ENCODE assay signal across 15 cellular contexts in genomic region chr21:43618940-43619339, GRCh38. TPM values are rescaled to one million over a fixed set of nuclear protein-coding genes. Genes with fewer than 3 reads are reported as not detected.
A peak's percentile ranks its signal among the peaks of the same experiment; 100 is the strongest.
DNase-seq lines count a peak whose midpoint lies in the region; ATAC-seq, FAIRE-seq and TF ChIP-seq lines count a peak whose summit lies in the region.
"Had no signal": no experiment of that assay in that cellular context is flagged by ENCODE, and none has a peak within 500 bp of the region (broad histone marks: within the 10 kb centered on the region; RNA-seq: fewer than 3 reads in every experiment).

No MANE protein-coding gene starts in this region.

- no peak for TF ChIP-seq RAD21 in A549 (conservative IDR thresholded peaks at IDR 0.05 in 1 of 2, IDR thresholded peaks at IDR 0.05 in 1 of 2)

- no peaks in the 10 kb centered on the region for H4K20me1 ChIP-seq in hepatocyte (ENCODE audit: insufficient read depth, poor library complexity, severe bottlenecking)
- H4K20me1 ChIP-seq: BLaER1 treated with 17β-estradiol and CSF1 and Interleukin-3, amounts not matched to agents 10 nM and 100 nM had no signal

- 81% methylated on average over 4 of the region's 4 CpGs for WGBS in A549 (ENCODE audit: missing lambda C conversion rate)
- 72% methylated on average over 4 of the region's 4 CpGs for WGBS in hepatocyte (ENCODE audit: low lambda C conversion rate, missing lambda C conversion rate)

- no peaks in the 10 kb centered on the region for H3K9me2 ChIP-seq in hepatocyte (replicated peaks; ENCODE audit: insufficient read depth)

- no peak for FAIRE-seq in A549 (lab: Jason Lieb, UNC)

- CTCF ChIA-PET in A549 (lab: Yijun Ruan, JAX) = interaction anchor here (1.4 kb wide), 1 partner anchor 12 kb away, joined by 4 read pairs; no protein-coding TSS in a partner anchor

- H3K9me3 ChIP-seq in A549 (peaks cover 26% of the 10 kb centered on the region), hepatocyte (ENCODE audit: low read depth) (peaks cover 13% of the 10 kb centered on the region), mucosa of rectum (ENCODE audit: control insufficient read depth in 2 of 2, low read length in 2 of 2) (peaks cover 4 to 8% of the 10 kb centered on the region in 2 donors)

- DNase-seq in A549 (ENCODE audit: low read depth in 1 of 2, low spot score in 1 of 2) = no peak
- peak; percentile 64 for DNase-seq in amniotic epithelial cell (ENCODE audit: low read depth)
- peak; percentile 51 for DNase-seq in hepatocyte (ENCODE audit: low spot score)
- no peak for DNase-seq in midbrain (lab: John Stamatoyannopoulos, UW)
- DNase-seq: AML-193; CD4-positive, CD25-positive, alpha-beta regulatory T cell; DMS53; HCEC 1CT; HFFc6 had no signal

- no peak for TF ChIP-seq CTCF in A549 (IDR thresholded peaks at IDR 0.05)
- no peak for TF ChIP-seq CTCF in hepatocyte (IDR thresholded peaks at IDR 0.05; ENCODE audit: poor library complexity)

- no peak overlapping the region for H3K4me3 ChIP-seq in A549
- H3K4me3 ChIP-seq in hepatocyte = no peak overlapping the region
- H3K4me3 ChIP-seq in mucosa of rectum (ENCODE audit: low read length in 2 of 2) = peak overlapping the region in 1 of 2 donors; percentile 51
- H3K4me3 ChIP-seq: BLaER1 treated with 17β-estradiol and CSF1 and Interleukin-3, amounts not matched to agents 10 nM and 100 nM had no signal

- H3K27ac ChIP-seq in A549 (peak overlapping the region; percentile 47 to 74; a peak in 4 of 6 replicates), hepatocyte (peak overlapping the region; percentile 90), mucosa of rectum (ENCODE audit: low read depth in 2 of 2, low read length in 2 of 2) (peak overlapping the region; percentile 85 to 88)
- H3K27ac ChIP-seq: 22Rv1; BLaER1 treated with 17β-estradiol and CSF1 and Interleukin-3, amounts not matched to agents 10 nM and 100 nM had no signal

- H3K9ac ChIP-seq in mucosa of rectum (ENCODE audit: low read depth in 1 of 2, low read length in 2 of 2) = peak overlapping the region in 1 of 2 donors; percentile 30
- H3K9ac ChIP-seq: BLaER1 treated with 17β-estradiol and CSF1 and Interleukin-3, amounts not matched to agents 10 nM and 100 nM had no signal

- H2AFZ ChIP-seq in hepatocyte = no peak overlapping the region

- H3K79me2 ChIP-seq in hepatocyte = no peaks in the 10 kb centered on the region

- TF ChIP-seq POLR2A in A549 (IDR thresholded peaks at IDR 0.05; ENCODE audit: low read length) = no peak

- POLR2A ChIA-PET in A549 (lab: Yijun Ruan, JAX) = no interaction called here

- H3K4me2 ChIP-seq in A549 = no peak overlapping the region
- no peak overlapping the region for H3K4me2 ChIP-seq in hepatocyte
- H3K4me2 ChIP-seq: BLaER1 treated with 17β-estradiol and CSF1 and Interleukin-3, amounts not matched to agents 10 nM and 100 nM had no signal

- ATAC-seq in A549 = no peak
- ATAC-seq in HG03039 (IDR thresholded peaks at IDR 0.05; ENCODE audit: unreplicated experiment) = no peak
- ATAC-seq in HG02759 (IDR thresholded peaks at IDR 0.05; ENCODE audit: unreplicated experiment) = no peak
- no peak for ATAC-seq in HG03097 (IDR thresholded peaks at IDR 0.05; ENCODE audit: low FRiP score, unreplicated experiment)

- H3K36me3 ChIP-seq in hepatocyte (replicated peaks; ENCODE audit: insufficient read depth, low read depth) (peaks cover 4% of the 10 kb centered on the region), mucosa of rectum (ENCODE audit: control insufficient read depth in 2 of 2, insufficient read depth in 2 of 2, low read length in 2 of 2) (no peaks in the 10 kb centered on the region)

- no peaks in the 10 kb centered on the region for H3K27me3 ChIP-seq in hepatocyte
- H3K27me3 ChIP-seq in mucosa of rectum (ENCODE audit: control insufficient read depth in 2 of 2, insufficient read depth in 2 of 2, low read length in 2 of 2) = no peaks in the 10 kb centered on the region
- H3K27me3 ChIP-seq: BLaER1 treated with 17β-estradiol and CSF1 and Interleukin-3, amounts not matched to agents 10 nM and 100 nM had no signal

- H3K4me1 ChIP-seq in A549 (no peaks in the 10 kb centered on the region), hepatocyte (ENCODE audit: insufficient read depth) (peaks cover 6% of the 10 kb centered on the region), mucosa of rectum (ENCODE audit: control insufficient read depth in 2 of 2, insufficient read depth in 2 of 2, low read length in 2 of 2) (peaks cover 2 to 3% of the 10 kb centered on the region in 2 donors)

- TF ChIP-seq EP300 in A549 (IDR thresholded peaks at IDR 0.05) = no peak

TF ChIP-seq in A549, 52 proteins besides CTCF, POLR2A, EP300 and RAD21:
- no peak for TF ChIP-seq ZNF302 (CRISPR knock-in tag; IDR thresholded peaks at IDR 0.05)
- no peak for TF ChIP-seq TP53 (CRISPR knock-in tag; IDR thresholded peaks at IDR 0.05)
- no peak for TF ChIP-seq HOXB5 (CRISPR knock-in tag; IDR thresholded peaks at IDR 0.05)
- TF ChIP-seq HEYL (CRISPR knock-in tag; IDR thresholded peaks at IDR 0.05) = no peak
- no peak for TF ChIP-seq ESRRA (IDR thresholded peaks at IDR 0.05; ENCODE audit: borderline replicate concordance, low read length)
- TF ChIP-seq CBX2 (IDR thresholded peaks at IDR 0.05; ENCODE audit: borderline replicate concordance, low read depth) = no peak
- TF ChIP-seq RARB (CRISPR knock-in tag; IDR thresholded peaks at IDR 0.05) = no peak
- no peak for TF ChIP-seq EHMT2 (IDR thresholded peaks at IDR 0.05; ENCODE audit: low read depth)
- no peak for TF ChIP-seq SREBF2 (IDR thresholded peaks at IDR 0.05)
- no peak for TF ChIP-seq POLR2AphosphoS2 (conservative IDR thresholded peaks at IDR 0.05; ENCODE audit: low read length)
- no peak for TF ChIP-seq CHD4 (IDR thresholded peaks at IDR 0.05; ENCODE audit: borderline replicate concordance)
- no peak for TF ChIP-seq RCOR1 (IDR thresholded peaks at IDR 0.05; ENCODE audit: low read depth, low read length)
- TF ChIP-seq CHD2 (IDR thresholded peaks at IDR 0.05; ENCODE audit: low read length, partially characterized antibody) = no peak
- TF ChIP-seq ZFP36 (IDR thresholded peaks at IDR 0.05; ENCODE audit: borderline replicate concordance, partially characterized antibody) = no peak
- TF ChIP-seq HOXA7 (CRISPR knock-in tag; IDR thresholded peaks at IDR 0.05) = no peak
- no peak for TF ChIP-seq NFE2L2 (conservative IDR thresholded peaks at IDR 0.05; ENCODE audit: low read length)

RNA-seq across cellular contexts. Expression of gene HSF2BP, which starts 40.3 kb away (rescaled TPM):
- 2.7 and 3.1 TPM in 2 replicates for polyA plus RNA-seq in A549 (2011; rRNA removed)
- 1.5 and 1.6 TPM in 2 replicates for polyA plus RNA-seq in A549 (2012; cell fraction: cytosol; rRNA removed)
- 0.82 and 1.1 TPM in 2 replicates for polyA plus RNA-seq in A549 (2012; cell fraction: nucleus; rRNA removed)
- polyA plus RNA-seq in A549 (2017; fragmentation: RNase III; extraction: RNeasy Plus Mini Kit Qiagen cat#74134 plus additional on column Dnase treatment) = 1.7 to 2.3 TPM (median 1.7 TPM) in 3 replicates
- polyA minus RNA-seq in A549 (2011; rRNA and poly(A)+ RNA removed) = 2.0 and 2.1 TPM in 2 replicates
- total RNA-seq in hepatocyte = 1.4 and 2.1 TPM in 2 replicates
- polyA plus RNA-seq in hepatocyte = 1.3 and 3.1 TPM in 2 replicates

RNA-seq across cellular contexts. Expression of gene RRP1B, which starts 40.4 kb away (rescaled TPM):
- polyA plus RNA-seq in A549 (2011; rRNA removed) (25.4 and 32.5 TPM in 2 replicates), A549 (2017; fragmentation: RNase III; extraction: RNeasy Plus Mini Kit Qiagen cat#74134 plus additional on column Dnase treatment) (31.4 to 32.5 TPM (median 32.4 TPM) in 3 replicates), hepatocyte (16.5 and 18.6 TPM in 2 replicates)
- 14.6 and 17.7 TPM in 2 replicates for polyA plus RNA-seq in A549 (2012; cell fraction: cytosol; rRNA removed)
- polyA plus RNA-seq in A549 (2012; cell fraction: nucleus; rRNA removed) = 20.2 and 22.5 TPM in 2 replicates
- 23.1 and 26.2 TPM in 2 replicates for polyA minus RNA-seq in A549 (2011; rRNA and poly(A)+ RNA removed)
- total RNA-seq in hepatocyte = 19.2 and 20.3 TPM in 2 replicates

Comparison
In these comparisons a context has a peak if more than half of its experiments do, and no peak if none do; other contexts are left out.
1. DNase-seq: peak in amniotic epithelial cell (single experiment) and hepatocyte (single experiment); none in A549 (0 of 2) and midbrain (single experiment).
2. Peak in every context shown above with its lines, with median percentiles within 50 percentile points of each other: H3K27ac ChIP-seq.